8 cellular contexts compared by ENCODE assay signal in genomic region chr10:89643431-89643811, GRCh38. TPM values are rescaled to one million over a fixed set of nuclear protein-coding genes. Genes with fewer than 3 reads are reported as not detected.
DNase-seq lines count a peak whose midpoint lies in the region; ATAC-seq and TF ChIP-seq lines count a peak whose summit lies in the region.

No MANE protein-coding gene starts in this region.

- H4K20me1 ChIP-seq in DOHH2 (ENCODE audit: control insufficient read depth, insufficient read depth, low read depth, low read length) (0 out of 2 replicates have a peak, but pooled peaks cover 3% of the 10 kb centered on the region), OCI-LY7 (ENCODE audit: insufficient read depth, low read length) (peaks cover 8% of the 10 kb centered on the region; the same call in 1 of the 2 replicates)

- H3K4me1 ChIP-seq in DOHH2 (ENCODE audit: control insufficient read depth, low read length) (peaks cover 40% of the 10 kb centered on the region), OCI-LY7 (ENCODE audit: insufficient read depth, low read length, poor library complexity, severe bottlenecking) (peaks cover 32% of the 10 kb centered on the region), sigmoid colon (peaks cover 0 to 17% (median 13%) of the 10 kb centered on the region in 4 donors)

- no peaks in the 10 kb centered on the region for H3K9me3 ChIP-seq in DOHH2 (ENCODE audit: control insufficient read depth, insufficient read depth, low read length)
- no peaks in the 10 kb centered on the region for H3K9me3 ChIP-seq in OCI-LY7 (ENCODE audit: low read length)
- no peaks in the 10 kb centered on the region for H3K9me3 ChIP-seq in sigmoid colon

- CTCF ChIA-PET in OCI-LY7 (lab: Charles Lee; ENCODE audit: unreplicated experiment), result no interaction called here

- H3K4me3 ChIP-seq in DOHH2 (ENCODE audit: low read length), result peak overlapping the region; percentile 77
- H3K4me3 ChIP-seq in OCI-LY7 (ENCODE audit: low read depth, low read length, poor library complexity, severe bottlenecking), result peak overlapping the region; percentile 78
- peak overlapping the region; percentile 78 for H3K4me3 ChIP-seq in fibroblast of the aortic adventitia (ENCODE audit: low read depth, low read length)
- H3K4me3 ChIP-seq in sigmoid colon, result peak overlapping the region; percentile 52 to 95 (median 78)

- H3K36me3 ChIP-seq in DOHH2 (ENCODE audit: control insufficient read depth, low read length), result peaks cover 20% of the 10 kb centered on the region
- H3K36me3 ChIP-seq in OCI-LY7 (ENCODE audit: insufficient read depth, low read length), result peaks cover 15% of the 10 kb centered on the region
- no peaks in the 10 kb centered on the region for H3K36me3 ChIP-seq in sigmoid colon

- DNase-seq in OCI-LY7 (ENCODE audit: low spot score) (no peak), fibroblast of the aortic adventitia (ENCODE audit: low read depth) (no peak), sigmoid colon (no peak), COR-L47 (lab: John Stamatoyannopoulos, UW) (no peak), GM13977 (ENCODE audit: low spot score) (no peak)
- DNase-seq in effector CD8-positive, alpha-beta T cell (lab: John Stamatoyannopoulos, UW), result no peak

- POLR2A ChIA-PET in OCI-LY7 (lab: Charles Lee), result interaction anchor here (0.6 to 2.6 kb wide), 27 partner anchors 10 to 758 kb away, joined by 3 to 22 read pairs (median 5); partner anchors contain the start of genes FAS and KIF20B

- TF ChIP-seq CTCF in DOHH2 (IDR thresholded peaks at IDR 0.05; ENCODE audit: low read depth, low read length, poor library complexity, severe bottlenecking) (no peak), OCI-LY7 (conservative IDR thresholded peaks at IDR 0.05; ENCODE audit: low read length) (no peak), fibroblast of the aortic adventitia (IDR thresholded peaks at IDR 0.05; ENCODE audit: insufficient read depth, low read length) (no peak), sigmoid colon (IDR thresholded peaks at IDR 0.05) (no peak), GM13977 (IDR thresholded peaks at IDR 0.05; ENCODE audit: extremely low read depth, insufficient read depth, missing control alignments) (no peak)

- in situ Hi-C loops in GM13977 (cut with MboI; ENCODE audit: low pct_unique_long_range_greater_than_20kb, low sequenced_read_pairs, unreplicated experiment), result no loop called here

- H3K79me2 ChIP-seq in DOHH2 (ENCODE audit: control insufficient read depth, low read length) (peaks cover 69% of the 10 kb centered on the region), OCI-LY7 (ENCODE audit: insufficient read depth, low read depth, low read length) (peaks cover 39% of the 10 kb centered on the region)

- H3K4me2 ChIP-seq in DOHH2 (ENCODE audit: low read length) (peak overlapping the region; percentile 93), OCI-LY7 (ENCODE audit: low read length) (peak overlapping the region; percentile 87)

- H2AFZ ChIP-seq in OCI-LY7 (ENCODE audit: low read length), result peak overlapping the region; percentile 91; the same call in 1 of the 2 replicates

- intact Hi-C loops in OCI-LY7 (cut with micrococcal nuclease; ENCODE audit: unreplicated experiment), result loop anchor here (5.0 to 10.0 kb wide), 2 partner anchors 391 to 401 kb away; partner anchors contain the start of gene LIPA
- intact Hi-C loops in sigmoid colon (cut with DNase I), result loop anchor here (10.0 kb wide), 1 partner anchor 389 kb away; the partner anchor contains the start of gene LIPA

- peaks cover 4% of the 10 kb centered on the region; the same call in 1 of the 2 replicates for H3F3A ChIP-seq in DOHH2 (ENCODE audit: control insufficient read depth, insufficient read depth)

- TF ChIP-seq POLR2A in sigmoid colon (IDR thresholded peaks at IDR 0.05), result no peak

- no TSS peak for BruUV-seq in OCI-LY7 (replicated peaks; lab: Mats Ljungman, UMichigan)

- TF ChIP-seq EP300 in sigmoid colon (IDR thresholded peaks at IDR 0.05), result no peak

- H3K9me2 ChIP-seq in DOHH2 (replicated peaks; ENCODE audit: control insufficient read depth, low read length) (no peaks in the 10 kb centered on the region), OCI-LY7 (ENCODE audit: insufficient read depth, low read length) (no peaks in the 10 kb centered on the region)

- ATAC-seq in GM21447 (IDR thresholded peaks at IDR 0.05; ENCODE audit: unreplicated experiment), result no peak

- peak overlapping the region; percentile 78 for H3K27ac ChIP-seq in DOHH2 (ENCODE audit: low read depth, low read length)
- peak overlapping the region; percentile 71 for H3K27ac ChIP-seq in OCI-LY7 (ENCODE audit: low read depth, low read length, poor library complexity, severe bottlenecking)
- peak overlapping the region; percentile 85 to 96 (median 88) for H3K27ac ChIP-seq in sigmoid colon

- WGBS in sigmoid colon, 2 donors, result 0 to 2% methylated on average over 2 of the region's 2 CpGs

- H3K27me3 ChIP-seq in DOHH2 (ENCODE audit: control insufficient read depth, low read length) (no peaks in the 10 kb centered on the region), sigmoid colon (no peaks in the 10 kb centered on the region)

RNA-seq across cellular contexts. Expression of gene PANK1, which starts 1.6 kb away (rescaled TPM):
- 9.6 and 12.1 TPM in 2 replicates for total RNA-seq in OCI-LY7 (2014; rRNA removed; shearing (Covaris generic))
- total RNA-seq in OCI-LY7 (2022), result 15.1 and 16.1 TPM in 2 replicates
- 5.2 and 7.2 TPM in 2 replicates for total RNA-seq in fibroblast of the aortic adventitia (ENCODE audit: low replicate concordance)
- total RNA-seq in sigmoid colon, result 1 to 10 TPM; 1.6 to 6.1 (median 3.7) TPM
- 10 to 100 TPM in 2 of 3 donors, 1 to 10 TPM in 1; 7.5 to 26.4 (median 18.0) TPM for polyA plus RNA-seq in sigmoid colon

RNA-seq across cellular contexts. Expression of gene KIF20B, which starts 58.0 kb away (rescaled TPM):
- 25.0 and 30.2 TPM in 2 replicates for total RNA-seq in OCI-LY7 (2014; rRNA removed; shearing (Covaris generic))
- total RNA-seq in OCI-LY7 (2022) (87.0 and 95.2 TPM in 2 replicates), fibroblast of the aortic adventitia (ENCODE audit: low replicate concordance) (6.1 and 25.8 TPM in 2 replicates), sigmoid colon (1 to 10 TPM; 1.7 to 2.9 (median 2.7) TPM)
- polyA plus RNA-seq in sigmoid colon, result 1 to 10 TPM in 2 of 3 donors, under 1 TPM in 1; 0.60 to 5.0 (median 1.2) TPM
